Comparison of ENCODE assay signal across 1 cellular context in genomic region chr2:64943387-64944150, GRCh38.
TF ChIP-seq lines count a peak whose summit lies in the region.

No MANE protein-coding gene starts in this region.

TF ChIP-seq in HepG2, 621 proteins besides CTCF, POLR2A, EP300 and RAD21 (continued from another document and continues in another):
- TF ChIP-seq MTERF4 (CRISPR knock-in tag; IDR thresholded peaks at IDR 0.05) = no peak
- TF ChIP-seq ZNF564 (CRISPR knock-in tag; IDR thresholded peaks at IDR 0.05) = no peak
- TF ChIP-seq NR2F1 (CRISPR knock-in tag; IDR thresholded peaks at IDR 0.05) = no peak
- no peak for TF ChIP-seq XBP1 (CRISPR knock-in tag; IDR thresholded peaks at IDR 0.05)
- TF ChIP-seq ERF (CRISPR knock-in tag; IDR thresholded peaks at IDR 0.05) = peak; percentile 57; the same call in 1 of the 2 replicates
- TF ChIP-seq, protein P1, sequence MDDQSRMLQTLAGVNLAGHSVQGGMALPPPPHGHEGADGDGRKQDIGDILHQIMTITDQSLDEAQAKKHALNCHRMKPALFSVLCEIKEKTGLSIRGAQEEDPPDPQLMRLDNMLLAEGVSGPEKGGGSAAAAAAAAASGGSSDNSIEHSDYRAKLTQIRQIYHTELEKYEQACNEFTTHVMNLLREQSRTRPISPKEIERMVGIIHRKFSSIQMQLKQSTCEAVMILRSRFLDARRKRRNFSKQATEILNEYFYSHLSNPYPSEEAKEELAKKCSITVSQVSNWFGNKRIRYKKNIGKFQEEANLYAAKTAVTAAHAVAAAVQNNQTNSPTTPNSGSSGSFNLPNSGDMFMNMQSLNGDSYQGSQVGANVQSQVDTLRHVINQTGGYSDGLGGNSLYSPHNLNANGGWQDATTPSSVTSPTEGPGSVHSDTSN (CRISPR knock-in tag; IDR thresholded peaks at IDR 0.05; ENCODE audit: borderline replicate concordance) = no peak
- no peak; the same call in 1 of the 2 replicates for TF ChIP-seq NFE2 (CRISPR knock-in tag; IDR thresholded peaks at IDR 0.05)
- TF ChIP-seq ZNF709 (CRISPR knock-in tag; IDR thresholded peaks at IDR 0.05) = no peak
- TF ChIP-seq ZNF512 (CRISPR knock-in tag; IDR thresholded peaks at IDR 0.05) = no peak
- TF ChIP-seq ZKSCAN8 (CRISPR knock-in tag; IDR thresholded peaks at IDR 0.05; ENCODE audit: borderline replicate concordance) = 0 out of 2 replicates have a peak, but pooled peaks have one; percentile 59
- TF ChIP-seq, protein P2, sequence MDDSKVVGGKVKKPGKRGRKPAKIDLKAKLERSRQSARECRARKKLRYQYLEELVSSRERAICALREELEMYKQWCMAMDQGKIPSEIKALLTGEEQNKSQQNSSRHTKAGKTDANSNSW (CRISPR knock-in tag; IDR thresholded peaks at IDR 0.05; ENCODE audit: borderline replicate concordance) = no peak
- peak; percentile 55; the same call in 1 of the 2 replicates for TF ChIP-seq TGIF2 (CRISPR knock-in tag; IDR thresholded peaks at IDR 0.05)
- no peak for TF ChIP-seq KIAA2018 (CRISPR knock-in tag; IDR thresholded peaks at IDR 0.05; ENCODE audit: borderline replicate concordance)
- no peak for TF ChIP-seq ZFP36L1 (CRISPR knock-in tag; IDR thresholded peaks at IDR 0.05)
- no peak for TF ChIP-seq ZNF704 (CRISPR knock-in tag; IDR thresholded peaks at IDR 0.05; ENCODE audit: borderline replicate concordance)
- TF ChIP-seq AKAP8 (CRISPR knock-in tag; IDR thresholded peaks at IDR 0.05) = no peak
- peak; percentile 87 for TF ChIP-seq TCF7 (IDR thresholded peaks at IDR 0.05; ENCODE audit: low read depth)
- peak; percentile 49; the same call in 1 of the 2 replicates for TF ChIP-seq ZFX (CRISPR knock-in tag; IDR thresholded peaks at IDR 0.05; ENCODE audit: low read depth)
- TF ChIP-seq NFRKB (IDR thresholded peaks at IDR 0.05) = no peak
- peak; percentile 19; the same call in 1 of the 2 replicates for TF ChIP-seq PATZ1 (CRISPR knock-in tag; IDR thresholded peaks at IDR 0.05)
- TF ChIP-seq SOX6 (IDR thresholded peaks at IDR 0.05) = no peak
- TF ChIP-seq SOX6 (CRISPR knock-in tag; IDR thresholded peaks at IDR 0.05) = peak; percentile 83
- TF ChIP-seq, protein P3, sequence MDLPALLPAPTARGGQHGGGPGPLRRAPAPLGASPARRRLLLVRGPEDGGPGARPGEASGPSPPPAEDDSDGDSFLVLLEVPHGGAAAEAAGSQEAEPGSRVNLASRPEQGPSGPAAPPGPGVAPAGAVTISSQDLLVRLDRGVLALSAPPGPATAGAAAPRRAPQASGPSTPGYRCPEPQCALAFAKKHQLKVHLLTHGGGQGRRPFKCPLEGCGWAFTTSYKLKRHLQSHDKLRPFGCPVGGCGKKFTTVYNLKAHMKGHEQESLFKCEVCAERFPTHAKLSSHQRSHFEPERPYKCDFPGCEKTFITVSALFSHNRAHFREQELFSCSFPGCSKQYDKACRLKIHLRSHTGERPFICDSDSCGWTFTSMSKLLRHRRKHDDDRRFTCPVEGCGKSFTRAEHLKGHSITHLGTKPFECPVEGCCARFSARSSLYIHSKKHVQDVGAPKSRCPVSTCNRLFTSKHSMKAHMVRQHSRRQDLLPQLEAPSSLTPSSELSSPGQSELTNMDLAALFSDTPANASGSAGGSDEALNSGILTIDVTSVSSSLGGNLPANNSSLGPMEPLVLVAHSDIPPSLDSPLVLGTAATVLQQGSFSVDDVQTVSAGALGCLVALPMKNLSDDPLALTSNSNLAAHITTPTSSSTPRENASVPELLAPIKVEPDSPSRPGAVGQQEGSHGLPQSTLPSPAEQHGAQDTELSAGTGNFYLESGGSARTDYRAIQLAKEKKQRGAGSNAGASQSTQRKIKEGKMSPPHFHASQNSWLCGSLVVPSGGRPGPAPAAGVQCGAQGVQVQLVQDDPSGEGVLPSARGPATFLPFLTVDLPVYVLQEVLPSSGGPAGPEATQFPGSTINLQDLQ (CRISPR knock-in tag; IDR thresholded peaks at IDR 0.05) = no peak
- peak; percentile 90 for TF ChIP-seq SAP130 (CRISPR knock-in tag; IDR thresholded peaks at IDR 0.05; ENCODE audit: low read depth)
- no peak for TF ChIP-seq ZBTB14 (CRISPR knock-in tag; IDR thresholded peaks at IDR 0.05)
- no peak for TF ChIP-seq ZFP36L2 (CRISPR knock-in tag; IDR thresholded peaks at IDR 0.05)
- no peak for TF ChIP-seq SMARCC2 (IDR thresholded peaks at IDR 0.05)
- TF ChIP-seq RELA (CRISPR knock-in tag; IDR thresholded peaks at IDR 0.05) = no peak
- no peak for TF ChIP-seq MZF1 (CRISPR knock-in tag; IDR thresholded peaks at IDR 0.05; ENCODE audit: borderline replicate concordance)
- TF ChIP-seq ZNF468 (CRISPR knock-in tag; IDR thresholded peaks at IDR 0.05) = no peak
- no peak for TF ChIP-seq NRL (CRISPR knock-in tag; IDR thresholded peaks at IDR 0.05; ENCODE audit: borderline replicate concordance)
- TF ChIP-seq NPAS2 (CRISPR knock-in tag; IDR thresholded peaks at IDR 0.05; ENCODE audit: borderline replicate concordance) = 0 out of 2 replicates have a peak, but pooled peaks have one; percentile 49
- TF ChIP-seq ZBTB8A (CRISPR knock-in tag; IDR thresholded peaks at IDR 0.05; ENCODE audit: borderline replicate concordance, low read depth) = no peak
- no peak for TF ChIP-seq NR1H2 (CRISPR knock-in tag; IDR thresholded peaks at IDR 0.05; ENCODE audit: borderline replicate concordance, low read depth)
- no peak for TF ChIP-seq FOXP1 (IDR thresholded peaks at IDR 0.05)
- TF ChIP-seq FOXP1 (CRISPR knock-in tag; IDR thresholded peaks at IDR 0.05) = peak; percentile 92
- peak; percentile 72; the same call in 1 of the 2 replicates for TF ChIP-seq NCOR1 (IDR thresholded peaks at IDR 0.05; ENCODE audit: borderline replicate concordance, low read length)
- TF ChIP-seq RXRB (CRISPR knock-in tag; IDR thresholded peaks at IDR 0.05; ENCODE audit: borderline replicate concordance) = peak; percentile 93
- TF ChIP-seq HDAC2 (CRISPR knock-in tag; IDR thresholded peaks at IDR 0.05) = peak; percentile 63; the same call in 1 of the 2 replicates
- TF ChIP-seq ARHGAP35 (CRISPR knock-in tag; IDR thresholded peaks at IDR 0.05; ENCODE audit: borderline replicate concordance) = no peak
- TF ChIP-seq ZNF138 (CRISPR knock-in tag; IDR thresholded peaks at IDR 0.05; ENCODE audit: low read depth) = no peak
